In the genomic region with DNA sequence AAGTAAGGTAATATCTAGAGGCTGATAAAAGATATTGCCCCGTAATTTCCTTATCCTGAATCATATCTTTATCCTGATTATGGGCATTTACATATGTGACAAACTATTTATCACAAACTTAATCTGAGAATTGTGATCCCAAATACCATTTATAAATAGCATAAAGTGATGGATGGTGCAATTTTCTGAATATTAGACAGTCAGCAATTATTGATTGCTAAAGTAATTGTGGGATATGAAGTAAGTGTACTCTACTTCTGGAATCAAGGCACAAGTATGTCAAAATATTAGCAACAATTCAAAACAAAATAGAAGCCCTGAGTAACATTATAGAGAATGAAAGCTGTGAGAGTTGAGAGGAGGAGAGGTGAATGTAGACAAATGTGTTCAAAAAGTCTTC, we compare ENCODE assay signal across 28 cellular contexts.
"Had no signal": no experiment of that assay in that cellular context is flagged by ENCODE, and none has a peak within 500 bp of the region (broad histone marks: within the 10 kb centered on the region; RNA-seq: fewer than 3 reads in every experiment).

No MANE protein-coding gene starts in this region.

- ATAC-seq: naive thymus-derived CD8-positive, alpha-beta T cell; natural killer cell treated with Interleukin-12 subunit alpha and Interleukin-12 subunit beta and Interleukin-15 and Interleukin-18, amount 100 ng/mL, for 72 hours; psoas muscle; right cardiac atrium; sciatic nerve; stimulated activated effector memory CD8-positive, alpha-beta T cell treated with anti-CD3 and anti-CD28 coated beads, Interleukin-12 subunit alpha, Interleukin-12 subunit beta, amount 100 ng/mL, for 72 hours; stimulated activated naive B cell treated with anti-CD40 and anti-IgM and Interleukin-4, amounts not matched to agents 10 μg/mL and 1 μg/mL and 100 μg/mL, for 72 hours; upper lobe of right lung had no signal

- H3K4me1 ChIP-seq: parathyroid adenoma, psoas muscle, spleen, stomach, testis, tibial artery, transverse colon, upper lobe of right lung, uterus had no signal

- DNase-seq: naive B cell; naive thymus-derived CD8-positive, alpha-beta T cell; nephron progenitor cell; occipital lobe; ovary; posterior cingulate gyrus; psoas muscle; right cardiac atrium; spleen; stimulated activated CD4-positive, alpha-beta T cell treated with anti-CD3 and anti-CD28 coated beads, Interleukin-15, amount 100 ng/mL, for 24 hours; stimulated activated CD4-positive, alpha-beta T cell treated with anti-CD3 and anti-CD28 coated beads, Interleukin-2, amount 100 ng/mL, for 24 hours; stimulated activated CD4-positive, alpha-beta T cell treated with anti-CD3 and anti-CD28 coated beads, Interleukin-2, amount 100 ng/mL, for 48 hours; stimulated activated CD4-positive, alpha-beta T cell treated with anti-CD3 and anti-CD28 coated beads, Interleukin-4, amount 100 ng/mL, for 24 hours; stimulated activated naive B cell treated with anti-CD40 and anti-IgM and Interleukin-4, amounts not matched to agents 10 μg/mL and 1 μg/mL and 100 μg/mL, for 72 hours; stimulated activated naive CD4-positive, alpha-beta T cell treated with Interleukin-2 at 50 U/mL for 16 hours; stomach; testis; tibial artery; transverse colon; upper lobe of right lung; uterus had no signal

- H3K36me3 ChIP-seq: neural progenitor cell, ovary, spleen, stomach, tibial artery, transverse colon, upper lobe of right lung, uterus had no signal

- H3K9me3 ChIP-seq: ovary, psoas muscle, stomach, testis, tibial artery, transverse colon, upper lobe of right lung, uterus had no signal

- H3K27ac ChIP-seq: neural progenitor cell, ovary, parathyroid adenoma, psoas muscle, skin epidermis, spleen, stomach, testis, tibial artery, transverse colon, upper lobe of right lung, uterus had no signal

- H3K27me3 ChIP-seq: neural progenitor cell, ovary, spleen, stomach, testis, tibial artery, transverse colon, upper lobe of right lung, uterus had no signal

- H3K4me3 ChIP-seq: neural progenitor cell, ovary, psoas muscle, skin epidermis, smooth muscle cell, spleen, stomach, testis, tibial artery, transverse colon, upper lobe of right lung, uterus had no signal

- H3K9ac ChIP-seq: neural progenitor cell, parathyroid adenoma had no signal

- H3K4me2 ChIP-seq: neural progenitor cell, smooth muscle cell had no signal

- H2AFZ ChIP-seq: neural progenitor cell, parathyroid adenoma had no signal
